11 cellular contexts compared by ENCODE assay signal in genomic region chr1:16641159-16641975, GRCh38. TPM values are rescaled to one million over a fixed set of nuclear protein-coding genes. Genes with fewer than 3 reads are reported as not detected.
DNase-seq lines count a peak whose midpoint lies in the region; ATAC-seq and TF ChIP-seq lines count a peak whose summit lies in the region.
"Not testable (repeated sequence)": the region's sequence is repeated elsewhere in the genome, so short reads cannot be mapped to it uniquely, and the experiment has no call there.
"Had no signal": no experiment of that assay in that cellular context is flagged by ENCODE, and none has a peak within 500 bp of the region (broad histone marks: within the 10 kb centered on the region; RNA-seq: fewer than 3 reads in every experiment).

No MANE protein-coding gene starts in this region.

- H3K27me3 Mint-ChIP-seq in H9 (ENCODE audit: low read depth); activated CD4-positive, alpha-beta T cell treated with anti-CD3 and anti-CD28 coated beads, Interleukin-2, amount 10 ng/mL, durations not matched to agents 24 days and 14 days; activated naive CD8-positive, alpha-beta T cell treated with anti-CD3 and anti-CD28 coated beads, Interleukin-2, amount 50 U/mL, for 24 hours: not testable (repeated sequence)

- DNase-seq in A673 (ENCODE audit: low spot score) = not testable (repeated sequence)
- DNase-seq in H9 (peak; percentile 14), dedifferentiated amniotic fluid mesenchymal stem cell (ENCODE audit: extremely low spot score) (peak; percentile 14), lung (ENCODE audit: low spot score) (peak; percentile 23), suprapubic skin (ENCODE audit: low spot score in 2 of 2) (peak; percentile 23 to 40)
- DNase-seq in activated CD4-positive, alpha-beta T cell treated with anti-CD3 and anti-CD28 coated beads, Interleukin-2, amount 10 ng/mL, durations not matched to agents 24 days and 14 days = peak; percentile 58
- DNase-seq in activated naive CD8-positive, alpha-beta T cell treated with anti-CD3 and anti-CD28 coated beads, Interleukin-2, amount 50 U/mL, for 24 hours = peak; percentile 0

- H4K5ac ChIP-seq in H9 (ENCODE audit: insufficient read length, low read depth, low read length) = not testable (repeated sequence)

- not testable (repeated sequence) for H3K9me3 Mint-ChIP-seq in H9; activated CD4-positive, alpha-beta T cell treated with anti-CD3 and anti-CD28 coated beads, Interleukin-2, amount 10 ng/mL, durations not matched to agents 24 days and 14 days; activated naive CD8-positive, alpha-beta T cell treated with anti-CD3 and anti-CD28 coated beads, Interleukin-2, amount 50 U/mL, for 24 hours

- H4K8ac ChIP-seq in H9 (replicated peaks; ENCODE audit: insufficient read length, low read depth, low read length) = not testable (repeated sequence)

- TF ChIP-seq POLR2A in suprapubic skin (IDR thresholded peaks at IDR 0.05) = not testable (repeated sequence)

- H4K91ac ChIP-seq in H9 (ENCODE audit: insufficient read length, low read depth, low read length) = not testable (repeated sequence)

- H3K36me3 Mint-ChIP-seq in H9 (ENCODE audit: insufficient read depth in 1 of 3, low read depth in 3 of 3); activated CD4-positive, alpha-beta T cell treated with anti-CD3 and anti-CD28 coated beads, Interleukin-2, amount 10 ng/mL, durations not matched to agents 24 days and 14 days (ENCODE audit: low read depth); activated naive CD8-positive, alpha-beta T cell treated with anti-CD3 and anti-CD28 coated beads, Interleukin-2, amount 50 U/mL, for 24 hours (ENCODE audit: low read depth): not testable (repeated sequence)

- H3K4me3 Mint-ChIP-seq in H9; activated CD4-positive, alpha-beta T cell treated with anti-CD3 and anti-CD28 coated beads, Interleukin-2, amount 10 ng/mL, durations not matched to agents 24 days and 14 days; activated naive CD8-positive, alpha-beta T cell treated with anti-CD3 and anti-CD28 coated beads, Interleukin-2, amount 50 U/mL, for 24 hours: not testable (repeated sequence)

- not testable (repeated sequence) for H2BK12ac ChIP-seq in H9 (ENCODE audit: insufficient read length, low read depth, low read length)

- not testable (repeated sequence) for H3K4ac ChIP-seq in H9 (ENCODE audit: low read depth, low read length)

- POLR2A ChIA-PET in A673 (lab: Charles Lee; ENCODE audit: low non-redundant PET) = not testable (repeated sequence)

- H3K36me3 ChIP-seq in A673 (ENCODE audit: insufficient read depth, low read length, poor library complexity, severe bottlenecking); Loucy (ENCODE audit: insufficient read depth, low read length); lung (ENCODE audit: control insufficient read depth in 2 of 2, insufficient read depth in 2 of 2, low read length in 2 of 2); suprapubic skin: not testable (repeated sequence)

- not testable (repeated sequence) for H3F3A ChIP-seq in Loucy (ENCODE audit: low read depth)

- H3K27me3 ChIP-seq in A673 (replicated peaks; ENCODE audit: insufficient read depth, low read depth, low read length, poor library complexity); H9 (ENCODE audit: insufficient read depth, low read length); Loucy (ENCODE audit: insufficient read depth, low read length, poor library complexity, severe bottlenecking); lung (ENCODE audit: control insufficient read depth, insufficient read depth); suprapubic skin: not testable (repeated sequence)

- not testable (repeated sequence) for H4K20me1 ChIP-seq in H9 (ENCODE audit: control insufficient read depth, insufficient read depth, insufficient read length); Loucy (ENCODE audit: insufficient read depth, low read length, poor library complexity, severe bottlenecking)

- CTCF ChIA-PET in A673 (lab: Charles Lee) = not testable (repeated sequence)

- not testable (repeated sequence) for H3K56ac ChIP-seq in H9 (ENCODE audit: insufficient read length, low read depth, low read length)

- not testable (repeated sequence) for H3K27ac ChIP-seq in A673 (ENCODE audit: low read depth, low read length, poor library complexity, severe bottlenecking); H9 (ENCODE audit: insufficient read length, low read depth, low read length); lung (ENCODE audit: low read depth in 1 of 2, low read length in 1 of 2); suprapubic skin

- not testable (repeated sequence) for H3K14ac ChIP-seq in H9 (ENCODE audit: insufficient read depth, low read length)

- not testable (repeated sequence) for TF ChIP-seq EP300 in suprapubic skin (IDR thresholded peaks at IDR 0.05)

- not testable (repeated sequence) for H2BK120ac ChIP-seq in H9 (ENCODE audit: low read depth, low read length, poor library complexity, severe bottlenecking)

- H3K9me3 ChIP-seq in A673 (ENCODE audit: low read depth, low read length, poor library complexity, severe bottlenecking); H9 (ENCODE audit: control insufficient read depth, low read depth, low read length); Loucy (ENCODE audit: insufficient read depth, low read depth, low read length); lung (ENCODE audit: control insufficient read depth in 2 of 2, insufficient read depth in 1 of 2, low read length in 1 of 2); suprapubic skin: not testable (repeated sequence)

- H3K79me2 ChIP-seq in H9 (ENCODE audit: insufficient read depth, low read length) = not testable (repeated sequence)
- peaks cover 45% of the 10 kb centered on the region for H3K79me2 ChIP-seq in Loucy (ENCODE audit: insufficient read depth, low read length)

- not testable (repeated sequence) for H2BK5ac ChIP-seq in H9 (ENCODE audit: insufficient read length, low read length)

- not testable (repeated sequence) for H3K4me1 Mint-ChIP-seq in H9; activated CD4-positive, alpha-beta T cell treated with anti-CD3 and anti-CD28 coated beads, Interleukin-2, amount 10 ng/mL, durations not matched to agents 24 days and 14 days; activated naive CD8-positive, alpha-beta T cell treated with anti-CD3 and anti-CD28 coated beads, Interleukin-2, amount 50 U/mL, for 24 hours

- H3K9ac ChIP-seq in H9 (ENCODE audit: extremely low read depth, insufficient read length, low read length) = not testable (repeated sequence)
- peak overlapping the region; percentile 92 for H3K9ac ChIP-seq in Loucy (ENCODE audit: low read depth, low read length, poor library complexity, severe bottlenecking)

- H3K79me1 ChIP-seq in H9 (ENCODE audit: insufficient read depth, low read depth, low read length, poor library complexity, severe bottlenecking) = not testable (repeated sequence)

- not testable (repeated sequence) for H3K4me2 ChIP-seq in H9 (ENCODE audit: insufficient read depth, insufficient read length, low read length)
- peak overlapping the region; percentile 73 for H3K4me2 ChIP-seq in Loucy (ENCODE audit: low read depth, low read length, poor library complexity, severe bottlenecking)

- intact Hi-C loops in A673 (cut with micrococcal nuclease; ENCODE audit: unreplicated experiment); activated CD4-positive, alpha-beta T cell treated with anti-CD3 and anti-CD28 coated beads, Interleukin-2, amount 10 ng/mL, durations not matched to agents 24 days and 14 days (cut with micrococcal nuclease): not testable (repeated sequence)

- not testable (repeated sequence) for H3K23ac ChIP-seq in H9 (ENCODE audit: insufficient read length, low read depth, low read length)

- H2BK15ac ChIP-seq in H9 (ENCODE audit: low read depth, low read length) = not testable (repeated sequence)

- H3K9me2 ChIP-seq in Loucy (replicated peaks; ENCODE audit: low read depth, low read length) = not testable (repeated sequence)

- not testable (repeated sequence) for H3K27ac Mint-ChIP-seq in H9; activated CD4-positive, alpha-beta T cell treated with anti-CD3 and anti-CD28 coated beads, Interleukin-2, amount 10 ng/mL, durations not matched to agents 24 days and 14 days; activated naive CD8-positive, alpha-beta T cell treated with anti-CD3 and anti-CD28 coated beads, Interleukin-2, amount 50 U/mL, for 24 hours

- ATAC-seq in activated naive CD8-positive, alpha-beta T cell treated with anti-CD3 and anti-CD28 coated beads, Interleukin-2, amount 50 U/mL, for 24 hours; lung (ENCODE audit: insufficient read depth, low FRiP score): not testable (repeated sequence)

- no CpG with 5 or more reads among the region's 8 CpGs for WGBS in H9 (ENCODE audit: extremely low coverage, insufficient read length, low lambda C conversion rate)
- 94 to 96% methylated on average over 8 of the region's 8 CpGs for WGBS in lung, 2 donors
- 93% methylated on average over 8 of the region's 8 CpGs for WGBS in suprapubic skin

- H2BK20ac ChIP-seq in H9 (ENCODE audit: low read depth, low read length, poor library complexity, severe bottlenecking) = not testable (repeated sequence)

- not testable (repeated sequence) for H2AFZ ChIP-seq in H9 (ENCODE audit: low read length); Loucy (ENCODE audit: low read length)

- TSS peak; percentile 11 for BruUV-seq in A673 (replicated peaks; lab: Mats Ljungman, UMichigan)

- H3K23me2 ChIP-seq in H9 (ENCODE audit: insufficient read length, low read depth, low read length, poor library complexity, severe bottlenecking) = peaks cover 14% of the 10 kb centered on the region

- H3K4me1 ChIP-seq in A673 (ENCODE audit: insufficient read depth, low read length, poor library complexity, severe bottlenecking) (peaks cover 12% of the 10 kb centered on the region), Loucy (ENCODE audit: insufficient read depth, low read length, poor library complexity, severe bottlenecking) (peaks cover 25% of the 10 kb centered on the region), lung (ENCODE audit: control insufficient read depth in 2 of 2, insufficient read depth in 2 of 2, low read length in 2 of 2) (peaks cover 4 to 15% of the 10 kb centered on the region in 2 donors), suprapubic skin (peaks cover 36% of the 10 kb centered on the region)
- not testable (repeated sequence) for H3K4me1 ChIP-seq in H9 (ENCODE audit: insufficient read depth, low read length)

- TF ChIP-seq CTCF in A673 (conservative IDR thresholded peaks at IDR 0.05; ENCODE audit: low read depth, low read length); H9 (conservative IDR thresholded peaks at IDR 0.05); Loucy (conservative IDR thresholded peaks at IDR 0.05; ENCODE audit: low read length); lung (IDR thresholded peaks at IDR 0.05; ENCODE audit: control extremely low read depth, extremely low read depth); suprapubic skin (IDR thresholded peaks at IDR 0.05): not testable (repeated sequence)

- not testable (repeated sequence) for H3T11ph ChIP-seq in H9 (ENCODE audit: low read length)

- not testable (repeated sequence) for H2AK5ac ChIP-seq in H9 (ENCODE audit: insufficient read length, low read length)

- not testable (repeated sequence) for H3K18ac ChIP-seq in H9 (ENCODE audit: insufficient read length, low read depth, low read length)

- not testable (repeated sequence) for H3K4me3 ChIP-seq in A673 (ENCODE audit: low read depth, low read length, poor library complexity, severe bottlenecking); Loucy (ENCODE audit: low read length, poor library complexity, severe bottlenecking); lung; suprapubic skin

RNA-seq across cellular contexts. Expression of gene RNU1-3, which starts 25.4 kb away (rescaled TPM):
- 1,866 and 1,908 TPM in 2 replicates for total RNA-seq in A673 (2021)
- 1,874 and 2,051 TPM in 2 replicates for total RNA-seq in H9 (2021)
- 1,962 and 2,189 TPM in 2 replicates for total RNA-seq in activated CD4-positive, alpha-beta T cell treated with anti-CD3 and anti-CD28 coated beads, Interleukin-2, amount 10 ng/mL, durations not matched to agents 24 days and 14 days
- 1,000 to 10,000 TPM in 1 of 2 donors, under 1 TPM in 1; under 0.01 to 3,134 TPM for total RNA-seq in lung
- polyA plus RNA-seq in lung = not detected
- under 1 TPM; under 0.01 TPM for total RNA-seq in suprapubic skin
- total RNA-seq: GM23248, M059J had no signal
- polyA plus RNA-seq: GM23248, IMR-90 had no signal

RNA-seq across cellular contexts. Expression of gene NBPF1, which starts 28.0 kb away (rescaled TPM):
- total RNA-seq in A673 (2021) = 84.3 and 85.2 TPM in 2 replicates
- total RNA-seq in H9 (2021) = 27.7 and 29.3 TPM in 2 replicates
- 4.2 and 5.1 TPM in 2 replicates for total RNA-seq in activated CD4-positive, alpha-beta T cell treated with anti-CD3 and anti-CD28 coated beads, Interleukin-2, amount 10 ng/mL, durations not matched to agents 24 days and 14 days
- 10 to 100 TPM; 54.1 to 83.8 TPM for total RNA-seq in lung
- polyA plus RNA-seq in lung = 1 to 10 TPM; 4.3 to 5.7 TPM
- total RNA-seq in suprapubic skin = 10 to 100 TPM; 12.9 to 49.1 (median 23.8) TPM
